ENCODE assay signal across 25 cellular contexts in genomic region chr9:35340046-35340445, GRCh38.
DNase-seq lines count a peak whose midpoint lies in the region; ATAC-seq and TF ChIP-seq lines count a peak whose summit lies in the region.
"Had no signal": no experiment of that assay in that cellular context is flagged by ENCODE, and none has a peak within 500 bp of the region (broad histone marks: within the 10 kb centered on the region; RNA-seq: fewer than 3 reads in every experiment).

No MANE protein-coding gene starts in this region.

- TF ChIP-seq CTCF in AG10803 (conservative IDR thresholded peaks at IDR 0.05; ENCODE audit: low read length): no peak
- TF ChIP-seq CTCF in nephron (IDR thresholded peaks at IDR 0.05; ENCODE audit: unreplicated experiment in 3 of 3): no peak

- ATAC-seq in stimulated activated effector memory CD8-positive, alpha-beta T cell treated with anti-CD3 and anti-CD28 coated beads, Interleukin-12 subunit alpha, Interleukin-12 subunit beta, amount 100 ng/mL, for 72 hours: no peak
- ATAC-seq in HG03354 (IDR thresholded peaks at IDR 0.05; ENCODE audit: poor library complexity, severe bottlenecking, unreplicated experiment) (no peak), HG03432 (IDR thresholded peaks at IDR 0.05; ENCODE audit: unreplicated experiment) (no peak)
- ATAC-seq: activated CD8-positive, alpha-beta memory T cell treated with anti-CD3 and anti-CD28 coated beads, Interleukin-2, amount 10 ng/mL, durations not matched to agents 7 days and 5 days; activated T-cell treated with anti-CD3 and anti-CD28 coated beads, Interleukin-2, amount 50 U/mL, for 72 hours; stimulated activated memory B cell treated with anti-CD40 and anti-IgM and Interleukin-4, amounts not matched to agents 10 μg/mL and 1 μg/mL and 100 μg/mL, for 72 hours had no signal

- H3K9me3 Mint-ChIP-seq in nephron: no peaks in the 10 kb centered on the region
- H3K9me3 Mint-ChIP-seq in stimulated activated effector memory CD8-positive, alpha-beta T cell treated with anti-CD3 and anti-CD28 coated beads, Interleukin-12 subunit alpha, Interleukin-12 subunit beta, amount 100 ng/mL, for 72 hours: no peaks in the 10 kb centered on the region
- H3K9me3 Mint-ChIP-seq: activated T-cell treated with anti-CD3 and anti-CD28 coated beads, Interleukin-2, amount 50 U/mL, for 72 hours; naive B cell; stimulated activated memory B cell treated with anti-CD40 and anti-IgM and Interleukin-4, amounts not matched to agents 10 μg/mL and 1 μg/mL and 100 μg/mL, for 72 hours; T-helper 1 cell treated with Interleukin-12 subunit alpha and Interleukin-12 subunit beta and Interleukin-4 antibody, amounts not matched to agents 30 μg/mL and 1 μg/mL, for 36 hours had no signal

- no peaks in the 10 kb centered on the region for H3K36me3 Mint-ChIP-seq in nephron (ENCODE audit: low read depth)
- H3K36me3 Mint-ChIP-seq in stimulated activated effector memory CD8-positive, alpha-beta T cell treated with anti-CD3 and anti-CD28 coated beads, Interleukin-12 subunit alpha, Interleukin-12 subunit beta, amount 100 ng/mL, for 72 hours: no peaks in the 10 kb centered on the region
- H3K36me3 Mint-ChIP-seq: activated CD8-positive, alpha-beta memory T cell treated with anti-CD3 and anti-CD28 coated beads, Interleukin-2, amount 10 ng/mL, durations not matched to agents 7 days and 5 days; naive B cell; stimulated activated memory B cell treated with anti-CD40 and anti-IgM and Interleukin-4, amounts not matched to agents 10 μg/mL and 1 μg/mL and 100 μg/mL, for 72 hours had no signal

- H3K4me3 ChIP-seq in AG10803 (ENCODE audit: low read length): no peak overlapping the region
- H3K4me3 ChIP-seq: adrenal gland, coronary artery had no signal

- H3K4me3 Mint-ChIP-seq in nephron: no peak overlapping the region
- H3K4me3 Mint-ChIP-seq in stimulated activated effector memory CD8-positive, alpha-beta T cell treated with anti-CD3 and anti-CD28 coated beads, Interleukin-12 subunit alpha, Interleukin-12 subunit beta, amount 100 ng/mL, for 72 hours: no peak overlapping the region
- H3K4me3 Mint-ChIP-seq: activated CD8-positive, alpha-beta memory T cell treated with anti-CD3 and anti-CD28 coated beads, Interleukin-2, amount 10 ng/mL, durations not matched to agents 7 days and 5 days; activated T-cell treated with anti-CD3 and anti-CD28 coated beads, Interleukin-2, amount 50 U/mL, for 72 hours; naive B cell; stimulated activated memory B cell treated with anti-CD40 and anti-IgM and Interleukin-4, amounts not matched to agents 10 μg/mL and 1 μg/mL and 100 μg/mL, for 72 hours; T-helper 1 cell treated with Interleukin-12 subunit alpha and Interleukin-12 subunit beta and Interleukin-4 antibody, amounts not matched to agents 30 μg/mL and 1 μg/mL, for 36 hours had no signal

- H3K27ac Mint-ChIP-seq in nephron: peak overlapping the region in 2 of 3 experiments; percentile 21 to 52
- no peak overlapping the region for H3K27ac Mint-ChIP-seq in stimulated activated effector memory CD8-positive, alpha-beta T cell treated with anti-CD3 and anti-CD28 coated beads, Interleukin-12 subunit alpha, Interleukin-12 subunit beta, amount 100 ng/mL, for 72 hours
- H3K27ac Mint-ChIP-seq: activated CD8-positive, alpha-beta memory T cell treated with anti-CD3 and anti-CD28 coated beads, Interleukin-2, amount 10 ng/mL, durations not matched to agents 7 days and 5 days; activated T-cell treated with anti-CD3 and anti-CD28 coated beads, Interleukin-2, amount 50 U/mL, for 72 hours; stimulated activated memory B cell treated with anti-CD40 and anti-IgM and Interleukin-4, amounts not matched to agents 10 μg/mL and 1 μg/mL and 100 μg/mL, for 72 hours; T-helper 1 cell treated with Interleukin-12 subunit alpha and Interleukin-12 subunit beta and Interleukin-4 antibody, amounts not matched to agents 30 μg/mL and 1 μg/mL, for 36 hours had no signal

- H3K27me3 Mint-ChIP-seq in nephron (ENCODE audit: low read depth): no peaks in the 10 kb centered on the region

- peaks cover 24% of the 10 kb centered on the region for H3K4me1 Mint-ChIP-seq in nephron
- peaks cover 7% of the 10 kb centered on the region for H3K4me1 Mint-ChIP-seq in stimulated activated effector memory CD8-positive, alpha-beta T cell treated with anti-CD3 and anti-CD28 coated beads, Interleukin-12 subunit alpha, Interleukin-12 subunit beta, amount 100 ng/mL, for 72 hours
- H3K4me1 Mint-ChIP-seq: activated CD8-positive, alpha-beta memory T cell treated with anti-CD3 and anti-CD28 coated beads, Interleukin-2, amount 10 ng/mL, durations not matched to agents 7 days and 5 days had no signal

- DNase-seq in AG10803 (ENCODE audit: low read depth): peak; percentile 43
- peak; percentile 81 for DNase-seq in M059J (ENCODE audit: low read depth)
- peak; percentile 91 for DNase-seq in astrocyte of the hippocampus (ENCODE audit: low read depth, low spot score)
- no peak for DNase-seq in stimulated activated effector memory CD8-positive, alpha-beta T cell treated with anti-CD3 and anti-CD28 coated beads, Interleukin-12 subunit alpha, Interleukin-12 subunit beta, amount 100 ng/mL, for 72 hours (ENCODE audit: low spot score in 2 of 2)
- no peak for DNase-seq in NCI-H1417 (lab: John Stamatoyannopoulos, UW)
- DNase-seq: activated CD8-positive, alpha-beta memory T cell treated with anti-CD3 and anti-CD28 coated beads, Interleukin-2, amount 10 ng/mL, durations not matched to agents 7 days and 5 days; activated T-cell treated with anti-CD3 and anti-CD28 coated beads, Interleukin-2, amount 50 U/mL, for 72 hours; adrenal gland; Calu3; DMS79 treated with DMSO at 0.1 percent for 48 hours; effector memory CD4-positive, alpha-beta T cell; erythroblast; foreskin fibroblast; midbrain; naive B cell; NCI-H1105; NCI-H1930; NCI-H524 treated with DMSO at 0.1 percent for 48 hours; OCI-M1 had no signal

Comparison
In these comparisons a context has a peak if more than half of its experiments do, and no peak if none do; other contexts are left out.
1. DNase-seq: peak in AG10803 (single experiment), M059J (single experiment) and astrocyte of the hippocampus (single experiment); none in stimulated activated effector memory CD8-positive, alpha-beta T cell treated with anti-CD3 and anti-CD28 coated beads, Interleukin-12 subunit alpha, Interleukin-12 subunit beta, amount 100 ng/mL, for 72 hours (0 of 2) and NCI-H1417 (0 of 3).